ENCODE assay signal across 8 cellular contexts in genomic region chr3:156605686-156606605, GRCh38. TPM values are rescaled to one million over a fixed set of nuclear protein-coding genes. Genes with fewer than 3 reads are reported as not detected.
DNase-seq lines count a peak whose midpoint lies in the region; ATAC-seq, FAIRE-seq and TF ChIP-seq lines count a peak whose summit lies in the region.

No MANE protein-coding gene starts in this region.

- RAD21 ChIA-PET in GM12878 (lab: Charles Lee; ENCODE audit: unreplicated experiment) = no interaction called here

- DNase-seq in activated T-cell treated with anti-CD3 and anti-CD28 coated beads, Interleukin-2, amount 50 U/mL, for 72 hours = no peak
- DNase-seq in activated T-cell treated with anti-CD3 and anti-CD28 coated beads, Interleukin-2, amount 50 U/mL, for 48 hours = no peak
- peak; percentile 95 for DNase-seq in LHCN-M2 (ENCODE audit: low read depth)
- no peak for DNase-seq in GM12878 (ENCODE audit: low read depth, low spot score)
- peak; percentile 71 for DNase-seq in sigmoid colon
- DNase-seq in HUDEP-2 (lab: John Stamatoyannopoulos, UW; ENCODE audit: unreplicated experiment in 76 of 76) = no peak
- no peak for DNase-seq in NCI-H1436 (lab: John Stamatoyannopoulos, UW)

- TF ChIP-seq EP300 in GM12878 (IDR thresholded peaks at IDR 0.05; ENCODE audit: borderline replicate concordance in 1 of 2, control insufficient read depth in 1 of 2, low read depth in 2 of 2, low read length in 2 of 2) = no peak
- TF ChIP-seq EP300 in sigmoid colon (IDR thresholded peaks at IDR 0.05) = no peak

- FAIRE-seq in GM12878 (lab: Jason Lieb, UNC) = no peak

- H4K20me1 ChIP-seq in GM12878 (ENCODE audit: control insufficient read depth, insufficient read depth) = no peaks in the 10 kb centered on the region

- POLR2A ChIA-PET in GM12878 (lab: Charles Lee) = no interaction called here

- peak overlapping the region; percentile 56; the same call in 1 of the 2 replicates for H3K4me3 ChIP-seq in GM12878
- H3K4me3 ChIP-seq in iPS-18a (ENCODE audit: low read length) = peak overlapping the region; percentile 60
- H3K4me3 ChIP-seq in sigmoid colon = peak overlapping the region; percentile 15 to 49 (median 46)

- no peak for TF ChIP-seq RAD21 in GM12878 (IDR thresholded peaks at IDR 0.05; ENCODE audit: insufficient read depth, low read depth, low read length)

- H3K27me3 ChIP-seq in GM12878 (replicated peaks in 1 of 2; ENCODE audit: control insufficient read depth in 2 of 2, insufficient read depth in 2 of 2, low read length in 1 of 2) (no peaks in the 10 kb centered on the region), iPS-18a (ENCODE audit: control insufficient read depth, insufficient read depth, low read length) (peaks cover 19% of the 10 kb centered on the region), sigmoid colon (no peaks in the 10 kb centered on the region)

- peak overlapping the region; percentile 53 for H3K9ac ChIP-seq in GM12878 (ENCODE audit: control insufficient read depth, insufficient read depth, low read length)
- peak overlapping the region; percentile 48 for H3K9ac ChIP-seq in iPS-18a (ENCODE audit: low read length)

- H3K4me2 ChIP-seq in GM12878 (ENCODE audit: control insufficient read depth, insufficient read depth) = peak overlapping the region; percentile 87

- H2AFZ ChIP-seq in GM12878 (ENCODE audit: control insufficient read depth, low read depth, low read length) = peak overlapping the region; percentile 91

- no peak overlapping the region; the same call in 1 of the 2 replicates for H3K27ac ChIP-seq in GM12878 (ENCODE audit: control insufficient read depth, insufficient read depth)
- no peak overlapping the region for H3K27ac ChIP-seq in iPS-18a (ENCODE audit: low read length)
- peak overlapping the region; percentile 64 to 86 (median 78) for H3K27ac ChIP-seq in sigmoid colon

- WGBS in GM12878 (ENCODE audit: insufficient coverage, insufficient replicate concordance, low lambda C conversion rate, missing lambda C conversion rate) = 69% methylated on average over 37 of the region's 37 CpGs
- WGBS in sigmoid colon, 2 donors = 12 to 26% methylated on average over 37 of the region's 37 CpGs

- H3K79me2 ChIP-seq in GM12878 (ENCODE audit: control insufficient read depth, insufficient read depth, low read length) = no peaks in the 10 kb centered on the region

- peaks cover 18% of the 10 kb centered on the region for H3K4me1 Mint-ChIP-seq in activated T-cell treated with anti-CD3 and anti-CD28 coated beads, Interleukin-2, amount 50 U/mL, for 72 hours (ENCODE audit: low read depth)

- peaks cover 46% of the 10 kb centered on the region for H3K27me3 Mint-ChIP-seq in activated T-cell treated with anti-CD3 and anti-CD28 coated beads, Interleukin-2, amount 50 U/mL, for 72 hours (ENCODE audit: low read depth)

- H3K9me3 ChIP-seq in GM12878 (replicated peaks; ENCODE audit: control insufficient read depth, insufficient read depth, low read length) (no peaks in the 10 kb centered on the region; the same call in 2 of the 3 replicates), iPS-18a (ENCODE audit: control insufficient read depth, low read depth, low read length) (no peaks in the 10 kb centered on the region), sigmoid colon (no peaks in the 10 kb centered on the region)

- CTCF ChIA-PET in GM12878 (lab: Yijun Ruan, JAX) = no interaction called here

- in situ Hi-C loops in GM12878 (cut with MboI) = no loop called here

- TF ChIP-seq POLR2A in GM12878 (IDR thresholded peaks at IDR 0.05; ENCODE audit: low read depth, low read length) = no peak
- TF ChIP-seq POLR2A in sigmoid colon (IDR thresholded peaks at IDR 0.05) = peak in 1 of 2 donors; percentile 12

- peaks cover 23% of the 10 kb centered on the region for H3K4me1 ChIP-seq in GM12878 (ENCODE audit: control insufficient read depth, insufficient read depth, low read length)
- peaks cover 7% of the 10 kb centered on the region for H3K4me1 ChIP-seq in iPS-18a (ENCODE audit: control insufficient read depth, low read depth, low read length)
- H3K4me1 ChIP-seq in sigmoid colon = peaks cover 0 to 47% (median 19%) of the 10 kb centered on the region in 4 donors

- H3K27ac Mint-ChIP-seq in activated T-cell treated with anti-CD3 and anti-CD28 coated beads, Interleukin-2, amount 50 U/mL, for 72 hours = no peak overlapping the region

- H3K9me3 Mint-ChIP-seq in activated T-cell treated with anti-CD3 and anti-CD28 coated beads, Interleukin-2, amount 50 U/mL, for 72 hours = no peaks in the 10 kb centered on the region

- SMC1A ChIA-PET in GM12878 (lab: Charles Lee; ENCODE audit: uncharacterized antibody, unreplicated experiment) = interaction anchor here (2.1 kb wide), 1 partner anchor 68 kb away, joined by 4 read pairs; no protein-coding TSS in a partner anchor

- peak overlapping the region; percentile 75 to 76 for H3K4me3 Mint-ChIP-seq in activated T-cell treated with anti-CD3 and anti-CD28 coated beads, Interleukin-2, amount 50 U/mL, for 72 hours

- H3K36me3 Mint-ChIP-seq in activated T-cell treated with anti-CD3 and anti-CD28 coated beads, Interleukin-2, amount 50 U/mL, for 72 hours (ENCODE audit: insufficient read depth in 2 of 2) = no peaks in the 10 kb centered on the region

- no peak for ATAC-seq in activated T-cell treated with anti-CD3 and anti-CD28 coated beads, Interleukin-2, amount 50 U/mL, for 72 hours (replicated peaks in 1 of 2)
- no peak for ATAC-seq in GM12878

- intact Hi-C loops in GM12878 (cut with micrococcal nuclease; ENCODE audit: unreplicated experiment) (no loop called here), sigmoid colon (cut with DNase I) (loop anchor here (5.0 kb wide), 3 partner anchors 49 to 66 kb away; partner anchors contain the start of genes SSR3 and TIPARP)

- TF ChIP-seq CTCF in GM12878 (IDR thresholded peaks at IDR 0.05 in 2 of 3, conservative IDR thresholded peaks at IDR 0.05 in 1 of 3; ENCODE audit: control insufficient read depth in 2 of 3, extremely low read depth in 1 of 3, insufficient read depth in 1 of 3, low read depth in 3 of 3, low read length in 3 of 3) = no peak
- no peak for TF ChIP-seq CTCF in sigmoid colon (IDR thresholded peaks at IDR 0.05)

- no TSS peak for BruUV-seq in GM12878 (replicated peaks; lab: Mats Ljungman, UMichigan)

- H3K36me3 ChIP-seq in GM12878 (ENCODE audit: control insufficient read depth in 2 of 2, insufficient read depth in 2 of 2, low read length in 1 of 2) (no peaks in the 10 kb centered on the region), iPS-18a (ENCODE audit: control insufficient read depth, low read depth, low read length) (no peaks in the 10 kb centered on the region), sigmoid colon (no peaks in the 10 kb centered on the region)

TF ChIP-seq in GM12878, 131 proteins besides CTCF, POLR2A, EP300 and RAD21:
- no peak for TF ChIP-seq POU2F2 (IDR thresholded peaks at IDR 0.05; ENCODE audit: borderline replicate concordance, low read depth, low read length)
- TF ChIP-seq TAF1 (IDR thresholded peaks at IDR 0.05; ENCODE audit: borderline replicate concordance, low read depth, low read length) = no peak; the same call in 1 of the 2 replicates
- TF ChIP-seq TCF7 (IDR thresholded peaks at IDR 0.05; ENCODE audit: borderline replicate concordance) = no peak
- TF ChIP-seq YY1 (IDR thresholded peaks at IDR 0.05; ENCODE audit: low read depth, low read length) = 0 out of 2 replicates have a peak, but pooled peaks have one; percentile 6
- no peak for TF ChIP-seq KDM1A (IDR thresholded peaks at IDR 0.05; ENCODE audit: borderline replicate concordance)
- TF ChIP-seq HDAC2 (IDR thresholded peaks at IDR 0.05) = no peak
- TF ChIP-seq SPI1 (IDR thresholded peaks at IDR 0.05; ENCODE audit: borderline replicate concordance, insufficient read depth, low read depth, low read length) = no peak
- no peak for TF ChIP-seq ASH2L (IDR thresholded peaks at IDR 0.05; ENCODE audit: borderline replicate concordance, low read depth)
- TF ChIP-seq BRCA1 (IDR thresholded peaks at IDR 0.05; ENCODE audit: low read depth, low read length) = no peak
- TF ChIP-seq TCF12 (IDR thresholded peaks at IDR 0.05; ENCODE audit: low read depth, low read length) = no peak
- 0 out of 2 replicates have a peak, but pooled peaks have one; percentile 5 for TF ChIP-seq RUNX3 (IDR thresholded peaks at IDR 0.05; ENCODE audit: low read length)
- no peak for TF ChIP-seq SRF (IDR thresholded peaks at IDR 0.05; ENCODE audit: low read depth in 2 of 2, low read length in 2 of 2)
- no peak for TF ChIP-seq ESRRA (IDR thresholded peaks at IDR 0.05; ENCODE audit: low read length)
TF ChIP-seq in GM12878: peak in this region for 2.

RNA-seq across cellular contexts. Expression of gene SSR3, which starts 51.0 kb away (rescaled TPM):
- 100 to 1,000 TPM; 189 to 204 TPM for total RNA-seq in activated T-cell treated with anti-CD3 and anti-CD28 coated beads, Interleukin-2, amount 50 U/mL, for 72 hours
- 491 and 647 TPM in 2 replicates for total RNA-seq in LHCN-M2 (2014; rRNA removed)
- 524 TPM for polyA plus RNA-seq in LHCN-M2 (2012)
- total RNA-seq in GM12878 (2013; cell fraction: nucleolus; rRNA removed) = 113 and 121 TPM in 2 replicates
- 133 and 152 TPM in 2 replicates for total RNA-seq in GM12878 (2014; rRNA removed)
- total RNA-seq in GM12878 (2014; rRNA removed; fragmentation: Illumina TruSeq; extraction: Trizol) = 179 TPM in 2 replicates
- 190 and 193 TPM in 2 replicates for total RNA-seq in GM12878 (2021)
- polyA plus RNA-seq in GM12878 (2011; ENCODE audit: low read depth) = 324 TPM
- polyA plus RNA-seq in GM12878 (2011; rRNA removed) = 191 and 203 TPM in 2 replicates
- polyA plus RNA-seq in GM12878 (2011; cell fraction: cytosol; rRNA removed) = 111 and 126 TPM in 2 replicates
- 29.3 and 50.0 TPM in 2 replicates for polyA plus RNA-seq in GM12878 (2011; cell fraction: nucleus; rRNA removed)
- polyA plus RNA-seq in GM12878 (2012) = 292 and 304 TPM in 2 replicates
- 190 and 214 TPM in 2 replicates for polyA plus RNA-seq in GM12878 (2014; fragmentation: Illumina TruSeq; extraction: Trizol)
- 100 to 1,000 TPM; 278 to 345 TPM for polyA plus RNA-seq in GM12878 (2014; fragmentation: Nextera tagmentation; extraction: Ambion mirVana)
- polyA plus RNA-seq in GM12878 (2014; rRNA removed) = 124 and 153 TPM in 2 replicates
- 100 to 1,000 TPM; 279 to 324 TPM for polyA plus RNA-seq in GM12878 (2016; fragmentation: Nextera tagmentation; extraction: Ambion mirVana)
- polyA minus RNA-seq in GM12878 (2011; rRNA and poly(A)+ RNA removed) = 242 and 293 TPM in 2 replicates
- polyA minus RNA-seq in GM12878 (2011; cell fraction: cytosol; rRNA and poly(A)+ RNA removed) = 60.9 and 63.5 TPM in 2 replicates
- 61.4 and 83.0 TPM in 2 replicates for polyA minus RNA-seq in GM12878 (2011; cell fraction: nucleus; rRNA and poly(A)+ RNA removed)
- total RNA-seq in sigmoid colon = 100 to 1,000 TPM in 1 of 4 donors, 10 to 100 TPM in 3; 78.1 to 113 (median 90.4) TPM
- 100 to 1,000 TPM in 1 of 3 donors, 10 to 100 TPM in 2; 59.2 to 102 (median 61.9) TPM for polyA plus RNA-seq in sigmoid colon

Comparison
In these comparisons a context has a peak if more than half of its experiments do, and no peak if none do; other contexts are left out.
1. DNase-seq: peak in LHCN-M2 (single experiment) and sigmoid colon (single experiment); none in activated T-cell treated with anti-CD3 and anti-CD28 coated beads, Interleukin-2, amount 50 U/mL, for 72 hours (0 of 2), activated T-cell treated with anti-CD3 and anti-CD28 coated beads, Interleukin-2, amount 50 U/mL, for 48 hours (0 of 2), GM12878 (single experiment), HUDEP-2 (0 of 76) and NCI-H1436 (single experiment).
2. H3K27ac ChIP-seq: peak in sigmoid colon (4 of 4); none in GM12878 (single experiment) and iPS-18a (single experiment).
3. Peak in every context shown above with its lines, with median percentiles within 50 percentile points of each other: H3K4me3 ChIP-seq.